In the genomic region with DNA sequence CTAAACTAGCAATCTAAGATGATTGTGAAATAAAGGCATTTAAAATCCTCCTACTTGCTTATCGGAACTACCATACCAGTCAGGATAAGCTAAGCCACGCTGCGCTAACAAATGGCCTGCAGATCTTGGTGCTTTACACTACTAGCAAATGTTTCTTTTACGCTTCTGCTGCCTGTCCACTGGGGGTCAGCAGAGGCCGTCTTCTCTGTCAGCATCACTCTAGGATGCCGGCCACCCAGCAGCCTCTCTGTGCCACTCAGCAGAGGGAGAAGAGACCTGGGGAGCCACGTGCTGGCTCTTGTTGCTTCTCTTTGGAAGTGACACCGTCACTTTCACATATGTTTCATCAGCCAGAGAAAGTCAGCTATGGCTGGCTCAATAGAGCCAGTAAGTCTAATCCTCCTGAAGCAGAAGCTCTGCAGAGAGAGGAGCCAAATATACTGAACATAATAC, we compare ENCODE assay signal across 9 cellular contexts. TPM values are rescaled to one million over a fixed set of nuclear protein-coding genes. Genes with fewer than 3 reads are reported as not detected.
A peak's percentile ranks its signal among the peaks of the same experiment; 100 is the strongest.
DNase-seq lines count a peak whose midpoint lies in the region; ATAC-seq and TF ChIP-seq lines count a peak whose summit lies in the region.
"Had no signal": no experiment of that assay in that cellular context is flagged by ENCODE, and none has a peak within 500 bp of the region (broad histone marks: within the 10 kb centered on the region; RNA-seq: fewer than 3 reads in every experiment).

No MANE protein-coding gene starts in this region.

- no peak overlapping the region for H3K27ac ChIP-seq in prostate gland
- H3K27ac ChIP-seq: SK-N-MC had no signal

- intact Hi-C loops in prostate gland (cut with DNase I) = loop anchor here (5.0 to 10.0 kb wide), 2 partner anchors 293 to 350 kb away; a partner anchor contains a TSS

- 61% methylated on average over 8 of the region's 8 CpGs for WGBS in prostate gland

- no peak for TF ChIP-seq POLR2A in prostate gland (IDR thresholded peaks at IDR 0.05)

- H3K4me1 ChIP-seq in NT2/D1 (ENCODE audit: insufficient read depth, insufficient read length) (no peaks in the 10 kb centered on the region), prostate gland (replicated peaks) (no peaks in the 10 kb centered on the region)

- no peaks in the 10 kb centered on the region for H3K27me3 Mint-ChIP-seq in activated T-cell treated with anti-CD3 and anti-CD28 coated beads, Interleukin-2, amount 50 U/mL, for 4 hours (ENCODE audit: low read depth)

- H3K36me3 ChIP-seq in NT2/D1 (ENCODE audit: insufficient read depth, insufficient read length, low read length) = no peaks in the 10 kb centered on the region
- H3K36me3 ChIP-seq in prostate gland = no peaks in the 10 kb centered on the region

- H3K4me1 Mint-ChIP-seq in activated T-cell treated with anti-CD3 and anti-CD28 coated beads, Interleukin-2, amount 50 U/mL, for 4 hours (ENCODE audit: low read depth) = no peaks in the 10 kb centered on the region

- no peaks in the 10 kb centered on the region for H3K36me3 Mint-ChIP-seq in activated T-cell treated with anti-CD3 and anti-CD28 coated beads, Interleukin-2, amount 50 U/mL, for 4 hours (ENCODE audit: insufficient read depth)

- in situ Hi-C loops in Caki2 (cut with HindIII; ENCODE audit: low pct_unique_long_range_greater_than_20kb, low sequenced_read_pairs) = no loop called here

- H3K4me3 Mint-ChIP-seq in activated T-cell treated with anti-CD3 and anti-CD28 coated beads, Interleukin-2, amount 50 U/mL, for 4 hours = no peak overlapping the region

- POLR2A ChIA-PET in HEK293T (lab: Yijun Ruan, JAX) = no interaction called here

- H3K27me3 ChIP-seq in NT2/D1 (ENCODE audit: insufficient read depth, insufficient read length) (no peaks in the 10 kb centered on the region), prostate gland (replicated peaks; ENCODE audit: insufficient read depth) (no peaks in the 10 kb centered on the region)

- H3K4me3 ChIP-seq in NT2/D1 (ENCODE audit: insufficient read length, low read depth) = no peak overlapping the region
- no peak overlapping the region for H3K4me3 ChIP-seq in prostate gland
- H3K4me3 ChIP-seq: SK-N-MC had no signal

- ATAC-seq in activated T-cell treated with anti-CD3 and anti-CD28 coated beads, Interleukin-2, amount 50 U/mL, for 4 hours = peak; percentile 93 to 94
- ATAC-seq in HG03095 (IDR thresholded peaks at IDR 0.05; ENCODE audit: unreplicated experiment) (no peak), HG03135 (IDR thresholded peaks at IDR 0.05; ENCODE audit: unreplicated experiment) (no peak)

- peak; percentile 17 to 67 (median 54) for TF ChIP-seq CTCF in prostate gland (IDR thresholded peaks at IDR 0.05)

- no peak overlapping the region for H3K9ac ChIP-seq in NT2/D1 (ENCODE audit: insufficient read length, low read depth)

- DNase-seq in Caki2 (ENCODE audit: low read depth) (peak; percentile 19), HEK293T (ENCODE audit: extremely low spot score) (peak; percentile 50), NT2/D1 (ENCODE audit: low read depth, low spot score) (peak; percentile 36), foreskin melanocyte (peak; percentile 28), prostate gland (ENCODE audit: low spot score) (no peak)
- peak; percentile 10 for DNase-seq in activated T-cell treated with anti-CD3 and anti-CD28 coated beads, Interleukin-2, amount 50 U/mL, for 4 hours

- H3K9me3 ChIP-seq in NT2/D1 (ENCODE audit: insufficient read depth, low read length) = peaks cover 14% of the 10 kb centered on the region; the same call in 1 of the 2 replicates
- no peaks in the 10 kb centered on the region for H3K9me3 ChIP-seq in prostate gland

- CTCF ChIA-PET in HEK293T (lab: Yijun Ruan, JAX) = no interaction called here

- H3K9me3 Mint-ChIP-seq in activated T-cell treated with anti-CD3 and anti-CD28 coated beads, Interleukin-2, amount 50 U/mL, for 4 hours = no peaks in the 10 kb centered on the region

TF ChIP-seq in HEK293T, 16 proteins besides CTCF, POLR2A, EP300 and RAD21:
- TF ChIP-seq SP1 (IDR thresholded peaks at IDR 0.05) (no peak), L3MBTL2 (conservative IDR thresholded peaks at IDR 0.05) (peak; percentile 45)

RNA-seq across cellular contexts. Expression of a gene that starts 36.6 kb away (rescaled TPM):
- 70.8 and 99.6 TPM in 2 replicates for total RNA-seq in Caki2 (2014; rRNA removed; shearing (Covaris generic); ENCODE audit: low replicate concordance)
- 10 to 100 TPM; 52.7 to 64.4 (median 62.9) TPM for total RNA-seq in activated T-cell treated with anti-CD3 and anti-CD28 coated beads, Interleukin-2, amount 50 U/mL, for 4 hours
- 10 to 100 TPM; 73.1 to 90.0 TPM for total RNA-seq in prostate gland

Comparison
In these comparisons a context has a peak if more than half of its experiments do, and no peak if none do; other contexts are left out.
1. ATAC-seq: peak in activated T-cell treated with anti-CD3 and anti-CD28 coated beads, Interleukin-2, amount 50 U/mL, for 4 hours (2 of 2); none in HG03095 (single experiment) and HG03135 (single experiment).